In the genomic region with DNA sequence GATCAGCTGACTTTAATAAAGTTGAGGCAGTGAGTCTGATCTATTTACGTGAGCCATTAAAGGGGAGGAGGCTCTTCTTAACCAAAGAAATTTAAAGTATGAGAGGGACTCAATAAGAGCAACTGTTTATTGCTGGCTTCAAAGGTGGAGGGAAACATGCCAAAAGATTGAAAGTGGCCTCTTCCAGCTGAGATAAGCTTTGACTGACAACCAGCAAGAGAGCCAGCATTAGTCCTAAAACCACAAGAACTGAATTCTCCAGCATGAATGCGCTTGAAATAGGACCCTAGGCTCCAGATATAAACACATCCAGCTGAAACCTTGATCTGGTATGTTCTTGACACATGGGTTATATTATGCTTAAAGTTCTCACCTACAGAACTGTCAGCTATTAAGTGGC, we compare ENCODE assay signal across 1 cellular context.
TF ChIP-seq lines count a peak whose summit lies in the region.

No MANE protein-coding gene starts in this region.

TF ChIP-seq in K562, 482 proteins besides CTCF, POLR2A, EP300 and RAD21 (continued from another document):
- TF ChIP-seq, protein P1, sequence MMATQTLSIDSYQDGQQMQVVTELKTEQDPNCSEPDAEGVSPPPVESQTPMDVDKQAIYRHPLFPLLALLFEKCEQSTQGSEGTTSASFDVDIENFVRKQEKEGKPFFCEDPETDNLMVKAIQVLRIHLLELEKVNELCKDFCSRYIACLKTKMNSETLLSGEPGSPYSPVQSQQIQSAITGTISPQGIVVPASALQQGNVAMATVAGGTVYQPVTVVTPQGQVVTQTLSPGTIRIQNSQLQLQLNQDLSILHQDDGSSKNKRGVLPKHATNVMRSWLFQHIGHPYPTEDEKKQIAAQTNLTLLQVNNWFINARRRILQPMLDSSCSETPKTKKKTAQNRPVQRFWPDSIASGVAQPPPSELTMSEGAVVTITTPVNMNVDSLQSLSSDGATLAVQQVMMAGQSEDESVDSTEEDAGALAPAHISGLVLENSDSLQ (IDR thresholded peaks at IDR 0.05) = peak; percentile 97
- TF ChIP-seq FOS (IDR thresholded peaks at IDR 0.05; ENCODE audit: extremely low read depth, insufficient read length) (no peak), ZNF431 (CRISPR knock-in tag; IDR thresholded peaks at IDR 0.05) (no peak), SMARCA5 (IDR thresholded peaks at IDR 0.05) (no peak), MCM2 (IDR thresholded peaks at IDR 0.05; ENCODE audit: low read depth) (no peak), ZBTB17 (CRISPR knock-in tag; IDR thresholded peaks at IDR 0.05) (no peak)
